In genomic region chr4:149638073-149638472, GRCh38 we compare ENCODE assay signal across 27 cellular contexts.
DNase-seq lines count a peak whose midpoint lies in the region; ATAC-seq, FAIRE-seq and TF ChIP-seq lines count a peak whose summit lies in the region.
"Had no signal": no experiment of that assay in that cellular context is flagged by ENCODE, and none has a peak within 500 bp of the region (broad histone marks: within the 10 kb centered on the region; RNA-seq: fewer than 3 reads in every experiment).

No MANE protein-coding gene starts in this region.

- no peak overlapping the region for H4K8ac ChIP-seq in IMR-90 (ENCODE audit: low read depth in 2 of 2, low read length in 2 of 2)

- no peak for TF ChIP-seq RAD21 in IMR-90 (IDR thresholded peaks at IDR 0.05; ENCODE audit: low read length)

- H3K56ac ChIP-seq in IMR-90 (ENCODE audit: extremely low read depth, insufficient read depth, low read length) = no peak overlapping the region

- H3K27me3 ChIP-seq in IMR-90 (ENCODE audit: control insufficient read depth, insufficient read depth, low read length) = no peaks in the 10 kb centered on the region
- no peaks in the 10 kb centered on the region for H3K27me3 ChIP-seq in bronchial epithelial cell (ENCODE audit: control insufficient read depth, insufficient read depth, low read length)
- H3K27me3 ChIP-seq in osteoblast (ENCODE audit: insufficient read depth, low read length) = no peaks in the 10 kb centered on the region
- H3K27me3 ChIP-seq: gastrocnemius medialis had no signal

- H4K20me1 ChIP-seq in IMR-90 (ENCODE audit: insufficient read depth, low read length) = no peaks in the 10 kb centered on the region
- H4K20me1 ChIP-seq in osteoblast (ENCODE audit: insufficient read depth, low read length) = no peaks in the 10 kb centered on the region

- ATAC-seq in IMR-90 (ENCODE audit: low read depth) (no peak), HG03095 (IDR thresholded peaks at IDR 0.05; ENCODE audit: unreplicated experiment) (no peak), GM21619 (IDR thresholded peaks at IDR 0.05; ENCODE audit: unreplicated experiment) (no peak)
- ATAC-seq: activated naive CD8-positive, alpha-beta T cell treated with anti-CD3 and anti-CD28 coated beads, Interleukin-2, amount 50 U/mL, for 24 hours; gastrocnemius medialis; K562; stimulated activated naive CD8-positive, alpha-beta T cell treated with anti-CD3 and anti-CD28 coated beads, Interleukin-15, amount 100 ng/mL, for 72 hours had no signal

- no TSS peak for BruUV-seq in IMR-90 (replicated peaks; lab: Mats Ljungman, UMichigan)

- H3K79me1 ChIP-seq in IMR-90 (ENCODE audit: low read depth in 1 of 2, low read length in 2 of 2) = no peaks in the 10 kb centered on the region

- no peak for TF ChIP-seq CTCF in IMR-90 (conservative IDR thresholded peaks at IDR 0.05; ENCODE audit: low read depth, low read length)
- no peak for TF ChIP-seq CTCF in bronchial epithelial cell (IDR thresholded peaks at IDR 0.05; ENCODE audit: insufficient read depth, low read length, severe bottlenecking)
- TF ChIP-seq CTCF in osteoblast (IDR thresholded peaks at IDR 0.05; ENCODE audit: extremely low read depth, low read depth, low read length) = no peak
- no peak for TF ChIP-seq CTCF in CD14-positive monocyte (IDR thresholded peaks at IDR 0.05)

- H3K4me2 ChIP-seq in IMR-90 (ENCODE audit: low read depth, low read length) = no peak overlapping the region
- H3K4me2 ChIP-seq in osteoblast (ENCODE audit: insufficient read depth, low read length) = no peak overlapping the region
- H3K4me2 ChIP-seq: smooth muscle cell had no signal

- intact Hi-C loops in IMR-90 (cut with micrococcal nuclease) = no loop called here
- intact Hi-C loops in CD14-positive monocyte (cut with micrococcal nuclease) = no loop called here

- no peaks in the 10 kb centered on the region for H3K9me3 ChIP-seq in IMR-90 (ENCODE audit: control insufficient read depth, insufficient read depth, low read length)
- no peaks in the 10 kb centered on the region for H3K9me3 ChIP-seq in osteoblast (ENCODE audit: low read depth, low read length)
- H3K9me3 ChIP-seq: gastrocnemius medialis had no signal

- no peak overlapping the region for H4K91ac ChIP-seq in IMR-90 (ENCODE audit: insufficient read depth, low read depth, low read length)

- no peak overlapping the region for H2AFZ ChIP-seq in IMR-90 (replicated peaks; ENCODE audit: low read length, poor library complexity)
- no peak overlapping the region for H2AFZ ChIP-seq in osteoblast (ENCODE audit: low read length)

- no peak overlapping the region for H3K4ac ChIP-seq in IMR-90 (ENCODE audit: low read depth, low read length)

- no peaks in the 10 kb centered on the region for H3K9me1 ChIP-seq in IMR-90 (ENCODE audit: insufficient read depth, low read length)

- H3K79me2 ChIP-seq in osteoblast (ENCODE audit: insufficient read depth, low read length) = no peaks in the 10 kb centered on the region

- in situ Hi-C loops in IMR-90 (cut with MboI; ENCODE audit: low sequenced_read_pairs) = no loop called here

- DNase-seq in ELR (ENCODE audit: low read depth) (peak; percentile 86), IMR-90 (peak; percentile 25), bronchial epithelial cell (ENCODE audit: low read depth) (peak; percentile 99), osteoblast (ENCODE audit: insufficient read length, low spot score, missing footprints) (peak; percentile 54), CD14-positive monocyte (ENCODE audit: low spot score) (no peak)
- no peak for DNase-seq in stimulated activated CD4-positive, alpha-beta T cell treated with anti-CD3 and anti-CD28 coated beads, Interleukin-1b, Interleukin-23, amount 100 ng/mL, for 48 hours
- DNase-seq: activated CD4-positive, alpha-beta T cell treated with anti-CD3 and anti-CD28 coated beads, Interleukin-2, amount 50 U/mL, for 1 hour; activated CD8-positive, alpha-beta memory T cell treated with anti-CD3 and anti-CD28 coated beads, Interleukin-2, amount 50 U/mL, for 48 hours; activated effector memory CD4-positive, alpha-beta T cell treated with Interleukin-2 at 50 U/mL for 16 hours; activated naive CD8-positive, alpha-beta T cell treated with anti-CD3 and anti-CD28 coated beads, Interleukin-2, amount 50 U/mL, for 24 hours; dermis blood vessel endothelial cell; gastrocnemius medialis; MV-4-11; NCI-H1694 treated with DMSO at 0.1 percent for 48 hours; NCI-H748 treated with DMSO at 0.1 percent for 48 hours; posterior cingulate gyrus; SIG-M5; stimulated activated CD4-positive, alpha-beta T cell treated with anti-CD3 and anti-CD28 coated beads, Interleukin-4, amount 100 ng/mL, for 24 hours; stimulated activated naive CD8-positive, alpha-beta T cell treated with anti-CD3 and anti-CD28 coated beads, Interleukin-15, amount 100 ng/mL, for 72 hours had no signal

- H3K23ac ChIP-seq in IMR-90 (ENCODE audit: low read depth, low read length) = no peak overlapping the region

- H3K36me3 Mint-ChIP-seq in CD14-positive monocyte = no peaks in the 10 kb centered on the region
- H3K36me3 Mint-ChIP-seq: mesothelial cell of epicardium, type B pancreatic cell had no signal

- no peak for TF ChIP-seq POLR2A in IMR-90 (IDR thresholded peaks at IDR 0.05; ENCODE audit: low read depth, low read length)

- peaks cover 0 to 3% (median 0%) of the 10 kb centered on the region in 3 donors for H3K27me3 Mint-ChIP-seq in CD14-positive monocyte (ENCODE audit: low read depth in 3 of 3)
- H3K27me3 Mint-ChIP-seq: activated naive CD8-positive, alpha-beta T cell treated with anti-CD3 and anti-CD28 coated beads, Interleukin-2, amount 50 U/mL, for 24 hours; stimulated activated naive CD8-positive, alpha-beta T cell treated with anti-CD3 and anti-CD28 coated beads, Interleukin-15, amount 100 ng/mL, for 72 hours; type B pancreatic cell had no signal

- POLR2A ChIA-PET in IMR-90 (lab: Charles Lee; ENCODE audit: unreplicated experiment) = no interaction called here

- CTCF ChIA-PET in IMR-90 (lab: Yijun Ruan, JAX) = interaction anchor here (0.5 kb wide), 1 partner anchor 664 kb away, joined by 4 read pairs; no protein-coding TSS in a partner anchor

- no peak overlapping the region for H3K27ac ChIP-seq in IMR-90 (ENCODE audit: insufficient read depth, low read length)
- H3K27ac ChIP-seq in osteoblast (ENCODE audit: low read depth, low read length) = no peak overlapping the region
- H3K27ac ChIP-seq: gastrocnemius medialis, HL-60 had no signal

- WGBS in IMR-90 (ENCODE audit: extremely low coverage in 2 of 2, insufficient read length in 1 of 2), 2 experiments = no CpG with 5 or more reads among the region's 1 CpG

- H2BK5ac ChIP-seq in IMR-90 (ENCODE audit: low read depth, low read length, poor library complexity, severe bottlenecking) = no peak overlapping the region

- no peaks in the 10 kb centered on the region for H3K4me1 Mint-ChIP-seq in CD14-positive monocyte
- H3K4me1 Mint-ChIP-seq: activated naive CD8-positive, alpha-beta T cell treated with anti-CD3 and anti-CD28 coated beads, Interleukin-2, amount 50 U/mL, for 24 hours; nephron; stimulated activated naive CD8-positive, alpha-beta T cell treated with anti-CD3 and anti-CD28 coated beads, Interleukin-15, amount 100 ng/mL, for 72 hours had no signal

- no peak for FAIRE-seq in bronchial epithelial cell (lab: Jason Lieb, UNC)
- FAIRE-seq: K562 had no signal

- no peak overlapping the region for H3K4me3 Mint-ChIP-seq in CD14-positive monocyte
- H3K4me3 Mint-ChIP-seq: activated naive CD8-positive, alpha-beta T cell treated with anti-CD3 and anti-CD28 coated beads, Interleukin-2, amount 50 U/mL, for 24 hours; mesothelial cell of epicardium; nephron; stimulated activated naive CD8-positive, alpha-beta T cell treated with anti-CD3 and anti-CD28 coated beads, Interleukin-15, amount 100 ng/mL, for 72 hours; type B pancreatic cell had no signal

- H3K9me3 Mint-ChIP-seq in CD14-positive monocyte = peaks cover 0 to 3% (median 2%) of the 10 kb centered on the region in 7 donors
- H3K9me3 Mint-ChIP-seq: mesothelial cell of epicardium, nephron, type B pancreatic cell had no signal

- no peak overlapping the region for H2AK9ac ChIP-seq in IMR-90 (replicated peaks; ENCODE audit: low read depth, low read length, poor library complexity)

- H3K4me1 ChIP-seq in IMR-90 (ENCODE audit: control insufficient read depth, insufficient read depth, low read length) (no peaks in the 10 kb centered on the region), osteoblast (ENCODE audit: insufficient read depth, low read length) (no peaks in the 10 kb centered on the region)
- H3K4me1 ChIP-seq: gastrocnemius medialis had no signal

- no peak overlapping the region for H2BK120ac ChIP-seq in IMR-90 (ENCODE audit: low read depth, low read length)

- no peak overlapping the region for H3K4me3 ChIP-seq in IMR-90 (ENCODE audit: insufficient read depth, low read depth, low read length)
- H3K4me3 ChIP-seq in bronchial epithelial cell (ENCODE audit: low read depth, low read length) = no peak overlapping the region
- no peak overlapping the region for H3K4me3 ChIP-seq in osteoblast (ENCODE audit: insufficient read depth, low read length)
- H3K4me3 ChIP-seq: gastrocnemius medialis, K562, smooth muscle cell had no signal

- no peak overlapping the region for H3K14ac ChIP-seq in IMR-90 (replicated peaks; ENCODE audit: low read depth, low read length)

- H3K18ac ChIP-seq in IMR-90 (ENCODE audit: low read depth, low read length) = no peak overlapping the region

- no peak overlapping the region for H2AK5ac ChIP-seq in IMR-90 (ENCODE audit: low read depth, low read length)

- no peak overlapping the region for H3K9ac ChIP-seq in IMR-90 (ENCODE audit: low read depth, low read length)

- dilution Hi-C loops in IMR-90 (cut with HindIII; ENCODE audit: low sequenced_read_pairs, unreplicated experiment) = no loop called here

- no peak overlapping the region for H2BK15ac ChIP-seq in IMR-90 (ENCODE audit: low read depth, low read length)

- no peak overlapping the region for H3K27ac Mint-ChIP-seq in CD14-positive monocyte
- H3K27ac Mint-ChIP-seq: activated naive CD8-positive, alpha-beta T cell treated with anti-CD3 and anti-CD28 coated beads, Interleukin-2, amount 50 U/mL, for 24 hours; mesothelial cell of epicardium; nephron; stimulated activated naive CD8-positive, alpha-beta T cell treated with anti-CD3 and anti-CD28 coated beads, Interleukin-15, amount 100 ng/mL, for 72 hours; type B pancreatic cell had no signal

- H2BK20ac ChIP-seq in IMR-90 (ENCODE audit: low read depth, low read length) = no peak overlapping the region

- no peaks in the 10 kb centered on the region for H3K36me3 ChIP-seq in IMR-90 (ENCODE audit: control insufficient read depth, insufficient read depth, low read length)
- H3K36me3 ChIP-seq in bronchial epithelial cell (ENCODE audit: control insufficient read depth, insufficient read depth, low read length) = no peaks in the 10 kb centered on the region
- H3K36me3 ChIP-seq in osteoblast (ENCODE audit: insufficient read depth, low read length) = no peaks in the 10 kb centered on the region
- H3K36me3 ChIP-seq: gastrocnemius medialis had no signal

- no peak overlapping the region for H4K5ac ChIP-seq in IMR-90 (ENCODE audit: low read depth, low read length)

TF ChIP-seq in IMR-90, 13 proteins besides CTCF, POLR2A, EP300 and RAD21 (continues in another document):
- TF ChIP-seq BHLHE40 (IDR thresholded peaks at IDR 0.05; ENCODE audit: low read depth, low read length) (no peak), MXI1 (IDR thresholded peaks at IDR 0.05; ENCODE audit: borderline replicate concordance, low read depth, low read length) (no peak), CEBPB (IDR thresholded peaks at IDR 0.05; ENCODE audit: low read depth, low read length) (no peak), MAZ (IDR thresholded peaks at IDR 0.05; ENCODE audit: borderline replicate concordance, low read depth, low read length) (no peak)

Comparison
In these comparisons a context has a peak if more than half of its experiments do, and no peak if none do; other contexts are left out.
1. DNase-seq: peak in ELR (single experiment), IMR-90 (single experiment), bronchial epithelial cell (single experiment) and osteoblast (single experiment); none in stimulated activated CD4-positive, alpha-beta T cell treated with anti-CD3 and anti-CD28 coated beads, Interleukin-1b, Interleukin-23, amount 100 ng/mL, for 48 hours (single experiment) and CD14-positive monocyte (single experiment).